ENCODE assay signal across 8 cellular contexts in the genomic region with DNA sequence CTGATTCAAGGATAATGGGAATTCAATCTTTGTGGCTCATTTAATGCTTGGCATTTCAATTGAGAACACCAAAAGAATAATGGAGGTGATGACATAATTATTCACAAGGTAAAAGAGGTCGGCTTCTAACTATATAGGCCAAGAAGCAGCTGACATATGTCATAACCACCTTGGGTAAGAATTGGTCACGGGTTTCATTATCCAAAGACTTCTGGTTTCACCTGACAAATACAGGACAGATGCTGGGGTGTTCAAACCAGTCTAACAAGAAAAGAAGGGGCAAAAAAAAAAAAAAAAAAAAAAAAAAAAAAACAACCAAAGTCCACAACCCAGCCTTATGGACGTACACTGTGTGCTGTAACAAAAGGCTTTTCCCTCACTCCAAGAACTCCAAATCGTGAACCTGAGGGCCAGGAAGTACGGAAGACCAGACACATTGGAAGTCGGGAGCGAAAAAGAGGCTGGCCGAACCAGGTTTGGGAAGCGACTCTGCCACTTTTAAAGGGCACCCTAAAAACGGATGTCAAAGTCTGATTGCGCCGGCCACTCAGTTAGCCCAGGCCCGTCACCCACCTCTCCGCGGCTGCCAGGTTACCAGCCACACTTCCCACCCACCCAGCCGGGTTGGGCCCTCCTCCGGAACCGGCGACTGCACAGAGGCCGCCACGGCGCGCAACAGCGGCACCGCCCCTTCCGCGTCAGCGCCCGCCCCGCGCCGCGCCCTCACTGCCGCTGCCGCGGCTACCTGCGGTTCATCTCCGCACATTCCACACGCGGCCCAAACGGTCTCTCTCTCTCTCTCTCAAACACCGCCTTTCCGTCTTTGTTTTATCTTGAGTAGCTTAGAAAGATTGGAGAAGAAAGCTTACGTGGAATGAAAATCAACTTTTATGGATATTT. TPM values are rescaled to one million over a fixed set of nuclear protein-coding genes. Genes with fewer than 3 reads are reported as not detected.
DNase-seq lines count a peak whose midpoint lies in the region; ATAC-seq and TF ChIP-seq lines count a peak whose summit lies in the region.

A gene with protein sequence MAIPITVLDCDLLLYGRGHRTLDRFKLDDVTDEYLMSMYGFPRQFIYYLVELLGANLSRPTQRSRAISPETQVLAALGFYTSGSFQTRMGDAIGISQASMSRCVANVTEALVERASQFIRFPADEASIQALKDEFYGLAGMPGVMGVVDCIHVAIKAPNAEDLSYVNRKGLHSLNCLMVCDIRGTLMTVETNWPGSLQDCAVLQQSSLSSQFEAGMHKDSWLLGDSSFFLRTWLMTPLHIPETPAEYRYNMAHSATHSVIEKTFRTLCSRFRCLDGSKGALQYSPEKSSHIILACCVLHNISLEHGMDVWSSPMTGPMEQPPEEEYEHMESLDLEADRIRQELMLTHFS (minus strand): TSS at position 677 of the 900 bp plus-strand sequence. CDS start 990 bp downstream, outside the sequence.

- no peaks in the 10 kb centered on the region for H3K9me3 Mint-ChIP-seq in chondrocyte (ENCODE audit: low read depth)

- H3K4me1 Mint-ChIP-seq in chondrocyte (ENCODE audit: low read depth) = peaks cover 36% of the 10 kb centered on the region

- DNase-seq in AG09319 (ENCODE audit: extremely low read depth, low read depth) (peak; percentile 56), NCI-H226 (peak; percentile 85), chondrocyte (ENCODE audit: low spot score) (peak; percentile 96), kidney glomerular epithelial cell (lab: John Stamatoyannopoulos, UW) (peak; percentile 89)
- DNase-seq in activated CD4-positive, alpha-beta T cell treated with anti-CD3 and anti-CD28 coated beads for 1 hour = peak; percentile 87
- DNase-seq in stimulated activated CD4-positive, alpha-beta T cell treated with anti-CD3 and anti-CD28 coated beads, Interleukin-15, amount 100 ng/mL, for 48 hours (ENCODE audit: low read depth in 2 of 2) = peak; percentile 85 to 92

- ATAC-seq in GM19023 (IDR thresholded peaks at IDR 0.05; ENCODE audit: unreplicated experiment) (peak; percentile 97), HG03196 (IDR thresholded peaks at IDR 0.05; ENCODE audit: unreplicated experiment) (peak; percentile 92)

- H3K4me3 Mint-ChIP-seq in chondrocyte (ENCODE audit: unreplicated experiment) = peak within 1 kb of the TSS; percentile 97

- H3K27me3 Mint-ChIP-seq in chondrocyte (ENCODE audit: low read depth) = no peaks in the 10 kb centered on the region

- H3K36me3 Mint-ChIP-seq in chondrocyte (ENCODE audit: low read depth) = peaks cover 3% of the 10 kb centered on the region

- TF ChIP-seq CTCF in AG09319 (IDR thresholded peaks at IDR 0.05; ENCODE audit: low read depth, low read length) (no peak), chondrocyte (IDR thresholded peaks at IDR 0.05) (no peak)

- H3K27ac Mint-ChIP-seq in chondrocyte (ENCODE audit: unreplicated experiment) = peak within 1 kb of the TSS; percentile 100

RNA-seq across cellular contexts. Expression of the gene that starts here (rescaled TPM):
- total RNA-seq in chondrocyte = 4.3 to 7.3 TPM (median 5.3 TPM) in 3 replicates

Comparison
In these comparisons a context has a peak if more than half of its experiments do, and no peak if none do; other contexts are left out.
1. Peak in every context shown above with its lines: DNase-seq and ATAC-seq.